Comparison of ENCODE assay signal across 16 cellular contexts in genomic region chrX:24020280-24020876, GRCh38. TPM values are rescaled to one million over a fixed set of nuclear protein-coding genes. Genes with fewer than 3 reads are reported as not detected.
DNase-seq lines count a peak whose midpoint lies in the region; ATAC-seq, FAIRE-seq and TF ChIP-seq lines count a peak whose summit lies in the region.
"Had no signal": no experiment of that assay in that cellular context is flagged by ENCODE, and none has a peak within 500 bp of the region (broad histone marks: within the 10 kb centered on the region; RNA-seq: fewer than 3 reads in every experiment).

No MANE protein-coding gene starts in this region.

- no TSS peak for BruUV-seq in GM12878 (replicated peaks; lab: Mats Ljungman, UMichigan)
- BruUV-seq in A673 (replicated peaks; lab: Mats Ljungman, UMichigan) = no TSS peak

- POLR2A ChIA-PET in GM12878 (lab: Charles Lee) = interaction anchor here (0.5 to 1.2 kb wide), 4 partner anchors 10 to 1052 kb away, joined by 3 to 6 read pairs (median 4); partner anchors contain the start of gene EIF2S3
- POLR2A ChIA-PET in A673 (lab: Charles Lee; ENCODE audit: low non-redundant PET) = no interaction called here

- in situ Hi-C loops in GM12878 (cut with MboI) = no loop called here

- H3K9me3 ChIP-seq in GM12878 (replicated peaks; ENCODE audit: control insufficient read depth, insufficient read depth, low read length) (no peaks in the 10 kb centered on the region; the same call in 2 of the 3 replicates), A673 (ENCODE audit: low read depth, low read length, poor library complexity, severe bottlenecking) (no peaks in the 10 kb centered on the region)

- no peak for TF ChIP-seq RAD21 in GM12878 (IDR thresholded peaks at IDR 0.05; ENCODE audit: insufficient read depth, low read depth, low read length)

- RAD21 ChIA-PET in GM12878 (lab: Charles Lee; ENCODE audit: unreplicated experiment) = interaction anchor here (0.7 to 2.5 kb wide), 5 partner anchors 15 to 36 kb away, joined by 3 to 10 read pairs (median 5); partner anchors contain the start of gene EIF2S3

- WGBS in GM12878 (ENCODE audit: insufficient coverage, insufficient replicate concordance, low lambda C conversion rate, missing lambda C conversion rate) = 35% methylated on average over 3 of the region's 3 CpGs

- H3K36me3 ChIP-seq in GM12878 (ENCODE audit: control insufficient read depth in 2 of 2, insufficient read depth in 2 of 2, low read length in 1 of 2) (no peaks in the 10 kb centered on the region), A673 (ENCODE audit: insufficient read depth, low read length, poor library complexity, severe bottlenecking) (no peaks in the 10 kb centered on the region)

- FAIRE-seq in GM12878 (lab: Jason Lieb, UNC) = no peak

- H3K4me1 ChIP-seq in GM12878 (ENCODE audit: control insufficient read depth, insufficient read depth, low read length) (no peaks in the 10 kb centered on the region), A673 (ENCODE audit: insufficient read depth, low read length, poor library complexity, severe bottlenecking) (peaks cover 7% of the 10 kb centered on the region)
- H3K4me1 ChIP-seq: parathyroid adenoma had no signal

- peaks cover 74% of the 10 kb centered on the region for H3K79me2 ChIP-seq in GM12878 (ENCODE audit: control insufficient read depth, insufficient read depth, low read length)

- CTCF ChIA-PET in activated CD8-positive, alpha-beta memory T cell treated with anti-CD3 and anti-CD28 coated beads, Interleukin-2, amount 10 ng/mL, durations not matched to agents 7 days and 5 days (lab: Charles Lee) = interaction anchor here (1.2 to 2.2 kb wide), 3 partner anchors 8 to 112 kb away, joined by 3 to 8 read pairs (median 4); partner anchors contain the start of genes APOO and CXorf58
- CTCF ChIA-PET in GM12878 (lab: Yijun Ruan, JAX) (interaction anchor here (1.2 kb wide), 2 partner anchors 33 to 35 kb away, joined by 3 to 4 read pairs; partner anchors contain the start of gene EIF2S3), A673 (lab: Charles Lee) (interaction anchor here (0.6 kb wide), 1 partner anchor 478 kb away, joined by 3 read pairs; no protein-coding TSS in a partner anchor)

- peak overlapping the region; percentile 19 for H3K27ac Mint-ChIP-seq in activated CD8-positive, alpha-beta memory T cell treated with anti-CD3 and anti-CD28 coated beads, Interleukin-2, amount 10 ng/mL, durations not matched to agents 7 days and 5 days
- H3K27ac Mint-ChIP-seq in natural killer cell treated with Interleukin-12 subunit alpha and Interleukin-12 subunit beta and Interleukin-15 and Interleukin-18, amount 100 ng/mL, for 72 hours = peak overlapping the region; percentile 54 to 73

- H3K27me3 ChIP-seq in GM12878 (replicated peaks in 1 of 2; ENCODE audit: control insufficient read depth in 2 of 2, insufficient read depth in 2 of 2, low read length in 1 of 2) (no peaks in the 10 kb centered on the region), A673 (replicated peaks; ENCODE audit: insufficient read depth, low read depth, low read length, poor library complexity) (peaks cover 17% of the 10 kb centered on the region)

- TF ChIP-seq CTCF in NB4 (IDR thresholded peaks at IDR 0.05; ENCODE audit: low read depth, low read length) = no peak
- no peak for TF ChIP-seq CTCF in GM12878 (IDR thresholded peaks at IDR 0.05 in 2 of 3, conservative IDR thresholded peaks at IDR 0.05 in 1 of 3; ENCODE audit: control insufficient read depth in 2 of 3, extremely low read depth in 1 of 3, insufficient read depth in 1 of 3, low read depth in 3 of 3, low read length in 3 of 3)
- no peak for TF ChIP-seq CTCF in A673 (conservative IDR thresholded peaks at IDR 0.05; ENCODE audit: low read depth, low read length)

- no peak overlapping the region for H3K9ac ChIP-seq in GM12878 (ENCODE audit: control insufficient read depth, insufficient read depth, low read length)
- H3K9ac ChIP-seq: parathyroid adenoma had no signal

- H2AFZ ChIP-seq in GM12878 (ENCODE audit: control insufficient read depth, low read depth, low read length) = no peak overlapping the region
- H2AFZ ChIP-seq: parathyroid adenoma had no signal

- TF ChIP-seq EP300 in GM12878 (IDR thresholded peaks at IDR 0.05; ENCODE audit: borderline replicate concordance in 1 of 2, control insufficient read depth in 1 of 2, low read depth in 2 of 2, low read length in 2 of 2) = no peak

- peak overlapping the region; percentile 36 for H3K4me3 Mint-ChIP-seq in activated CD8-positive, alpha-beta memory T cell treated with anti-CD3 and anti-CD28 coated beads, Interleukin-2, amount 10 ng/mL, durations not matched to agents 7 days and 5 days
- peak overlapping the region; percentile 63 for H3K4me3 Mint-ChIP-seq in natural killer cell treated with Interleukin-12 subunit alpha and Interleukin-12 subunit beta and Interleukin-15 and Interleukin-18, amount 100 ng/mL, for 72 hours

- no peaks in the 10 kb centered on the region for H3K9me3 Mint-ChIP-seq in activated CD8-positive, alpha-beta memory T cell treated with anti-CD3 and anti-CD28 coated beads, Interleukin-2, amount 10 ng/mL, durations not matched to agents 7 days and 5 days (ENCODE audit: low read depth)
- H3K9me3 Mint-ChIP-seq in natural killer cell treated with Interleukin-12 subunit alpha and Interleukin-12 subunit beta and Interleukin-15 and Interleukin-18, amount 100 ng/mL, for 72 hours = no peaks in the 10 kb centered on the region

- no peak for ATAC-seq in activated CD8-positive, alpha-beta memory T cell treated with anti-CD3 and anti-CD28 coated beads, Interleukin-2, amount 10 ng/mL, durations not matched to agents 7 days and 5 days
- ATAC-seq in GM12878 (no peak), HG02840 (IDR thresholded peaks at IDR 0.05; ENCODE audit: low FRiP score, unreplicated experiment) (no peak)
- ATAC-seq in natural killer cell treated with Interleukin-12 subunit alpha and Interleukin-12 subunit beta and Interleukin-15 and Interleukin-18, amount 100 ng/mL, for 72 hours = no peak

- TF ChIP-seq POLR2A in NB4 (IDR thresholded peaks at IDR 0.05; ENCODE audit: extremely low read depth, insufficient read length) (no peak), GM12878 (IDR thresholded peaks at IDR 0.05; ENCODE audit: low read depth, low read length) (no peak)

- peak overlapping the region; percentile 17 for H3K4me3 ChIP-seq in NB4 (ENCODE audit: low read depth, low read length)
- H3K4me3 ChIP-seq in GM12878 = peak overlapping the region; percentile 52; the same call in 1 of the 2 replicates
- H3K4me3 ChIP-seq in A673 (ENCODE audit: low read depth, low read length, poor library complexity, severe bottlenecking) = no peak overlapping the region

- H3K36me3 Mint-ChIP-seq in activated CD8-positive, alpha-beta memory T cell treated with anti-CD3 and anti-CD28 coated beads, Interleukin-2, amount 10 ng/mL, durations not matched to agents 7 days and 5 days = peaks cover 25% of the 10 kb centered on the region
- H3K36me3 Mint-ChIP-seq in natural killer cell treated with Interleukin-12 subunit alpha and Interleukin-12 subunit beta and Interleukin-15 and Interleukin-18, amount 100 ng/mL, for 72 hours = peaks cover 7% of the 10 kb centered on the region

- DNase-seq in activated CD8-positive, alpha-beta memory T cell treated with anti-CD3 and anti-CD28 coated beads, Interleukin-2, amount 10 ng/mL, durations not matched to agents 7 days and 5 days = no peak
- DNase-seq in activated CD8-positive, alpha-beta memory T cell treated with anti-CD3 and anti-CD28 coated beads, Interleukin-2, amount 50 U/mL, for 48 hours = no peak
- DNase-seq in NB4 (ENCODE audit: low read depth) (no peak), GM12878 (ENCODE audit: low read depth, low spot score) (no peak), A673 (ENCODE audit: low spot score) (no peak), caudate nucleus (lab: John Stamatoyannopoulos, UW) (no peak)
- DNase-seq in natural killer cell treated with Interleukin-12 subunit alpha and Interleukin-12 subunit beta and Interleukin-15 and Interleukin-18, amount 100 ng/mL, for 72 hours (ENCODE audit: low spot score) = no peak
- DNase-seq: central memory CD4-positive, alpha-beta T cell; DMS153; erythroblast; KG1; NCI-H2029; NCI-H748 treated with DMSO at 0.1 percent for 48 hours; Right ventricle myocardium superior had no signal

- H3K27me3 Mint-ChIP-seq in activated CD8-positive, alpha-beta memory T cell treated with anti-CD3 and anti-CD28 coated beads, Interleukin-2, amount 10 ng/mL, durations not matched to agents 7 days and 5 days = no peaks in the 10 kb centered on the region
- no peaks in the 10 kb centered on the region for H3K27me3 Mint-ChIP-seq in natural killer cell treated with Interleukin-12 subunit alpha and Interleukin-12 subunit beta and Interleukin-15 and Interleukin-18, amount 100 ng/mL, for 72 hours

- SMC1A ChIA-PET in GM12878 (lab: Charles Lee; ENCODE audit: uncharacterized antibody, unreplicated experiment) = interaction anchor here (0.8 to 3.5 kb wide), 2 partner anchors 34 to 119 kb away, joined by 3 to 12 read pairs; partner anchors contain the start of gene EIF2S3

- intact Hi-C loops in GM12878 (cut with micrococcal nuclease; ENCODE audit: unreplicated experiment) = loop anchor here (5.0 kb wide), 1 partner anchor 113 kb away; the partner anchor contains the start of genes APOO and CXorf58
- intact Hi-C loops in A673 (cut with micrococcal nuclease; ENCODE audit: unreplicated experiment) = no loop called here

- H3K27ac ChIP-seq in GM12878 (ENCODE audit: control insufficient read depth, insufficient read depth) (no peak overlapping the region), A673 (ENCODE audit: low read depth, low read length, poor library complexity, severe bottlenecking) (no peak overlapping the region), caudate nucleus (ENCODE audit: low read depth, low read length) (no peak overlapping the region)
- H3K27ac ChIP-seq: parathyroid adenoma had no signal

- peaks cover 36% of the 10 kb centered on the region for H3K4me1 Mint-ChIP-seq in activated CD8-positive, alpha-beta memory T cell treated with anti-CD3 and anti-CD28 coated beads, Interleukin-2, amount 10 ng/mL, durations not matched to agents 7 days and 5 days
- H3K4me1 Mint-ChIP-seq in natural killer cell treated with Interleukin-12 subunit alpha and Interleukin-12 subunit beta and Interleukin-15 and Interleukin-18, amount 100 ng/mL, for 72 hours (ENCODE audit: low read depth in 2 of 2) = peaks cover 18 to 28% of the 10 kb centered on the region in 2 donors

- H4K20me1 ChIP-seq in GM12878 (ENCODE audit: control insufficient read depth, insufficient read depth) = no peaks in the 10 kb centered on the region

- H3K4me2 ChIP-seq in GM12878 (ENCODE audit: control insufficient read depth, insufficient read depth) = peak overlapping the region; percentile 55

RNA-seq across cellular contexts. Expression of gene KLHL15, which starts 6.6 kb away (rescaled TPM):
- 10 to 100 TPM in 1 of 2 experiments, 1 to 10 TPM in 1; 9.5 to 11.5 TPM for total RNA-seq in activated CD8-positive, alpha-beta memory T cell treated with anti-CD3 and anti-CD28 coated beads, Interleukin-2, amount 10 ng/mL, durations not matched to agents 7 days and 5 days
- 11.1 and 12.2 TPM in 2 replicates for total RNA-seq in GM12878 (2013; cell fraction: nucleolus; rRNA removed)
- total RNA-seq in GM12878 (2014; rRNA removed) = 4.8 and 5.3 TPM in 2 replicates
- 5.2 and 5.5 TPM in 2 replicates for total RNA-seq in GM12878 (2014; rRNA removed; fragmentation: Illumina TruSeq; extraction: Trizol)
- total RNA-seq in GM12878 (2021) = 4.5 and 4.8 TPM in 2 replicates
- polyA plus RNA-seq in GM12878 (2011; ENCODE audit: low read depth) = 3.3 TPM
- 7.0 and 10.4 TPM in 2 replicates for polyA plus RNA-seq in GM12878 (2011; rRNA removed)
- 2.2 and 3.5 TPM in 2 replicates for polyA plus RNA-seq in GM12878 (2011; cell fraction: cytosol; rRNA removed)
- polyA plus RNA-seq in GM12878 (2011; cell fraction: nucleus; rRNA removed) = 3.5 and 3.8 TPM in 2 replicates
- 4.4 and 4.9 TPM in 2 replicates for polyA plus RNA-seq in GM12878 (2012)
- polyA plus RNA-seq in GM12878 (2014; fragmentation: Illumina TruSeq; extraction: Trizol) = 3.4 and 4.5 TPM in 2 replicates
- polyA plus RNA-seq in GM12878 (2014; fragmentation: Nextera tagmentation; extraction: Ambion mirVana) = 1 to 10 TPM; 1.4 to 1.6 TPM
- 2.3 and 3.0 TPM in 2 replicates for polyA plus RNA-seq in GM12878 (2014; rRNA removed)
- polyA plus RNA-seq in GM12878 (2016; fragmentation: Nextera tagmentation; extraction: Ambion mirVana) = 1 to 10 TPM; 3.4 to 4.0 TPM
- 8.4 and 11.1 TPM in 2 replicates for polyA minus RNA-seq in GM12878 (2011; rRNA and poly(A)+ RNA removed)
- polyA minus RNA-seq in GM12878 (2011; cell fraction: cytosol; rRNA and poly(A)+ RNA removed) = 3.1 and 3.8 TPM in 2 replicates
- polyA minus RNA-seq in GM12878 (2011; cell fraction: nucleus; rRNA and poly(A)+ RNA removed) = 3.3 and 4.5 TPM in 2 replicates
- 10 to 100 TPM in 1 of 2 donors, 1 to 10 TPM in 1; 9.3 to 11.2 TPM for total RNA-seq in natural killer cell treated with Interleukin-12 subunit alpha and Interleukin-12 subunit beta and Interleukin-15 and Interleukin-18, amount 100 ng/mL, for 72 hours
- total RNA-seq in A673 (2021) = 10.9 and 12.0 TPM in 2 replicates

RNA-seq across cellular contexts. Expression of gene EIF2S3, which starts 34.4 kb away (rescaled TPM):
- 100 to 1,000 TPM; 179 to 204 TPM for total RNA-seq in activated CD8-positive, alpha-beta memory T cell treated with anti-CD3 and anti-CD28 coated beads, Interleukin-2, amount 10 ng/mL, durations not matched to agents 7 days and 5 days
- total RNA-seq in GM12878 (2013; cell fraction: nucleolus; rRNA removed) = 302 and 311 TPM in 2 replicates
- 300 and 329 TPM in 2 replicates for total RNA-seq in GM12878 (2014; rRNA removed)
- 371 and 385 TPM in 2 replicates for total RNA-seq in GM12878 (2014; rRNA removed; fragmentation: Illumina TruSeq; extraction: Trizol)
- total RNA-seq in GM12878 (2021) = 278 and 291 TPM in 2 replicates
- polyA plus RNA-seq in GM12878 (2011; ENCODE audit: low read depth) = 287 TPM
- polyA plus RNA-seq in GM12878 (2011; rRNA removed) = 185 and 210 TPM in 2 replicates
- polyA plus RNA-seq in GM12878 (2011; cell fraction: cytosol; rRNA removed) = 113 and 152 TPM in 2 replicates
- polyA plus RNA-seq in GM12878 (2011; cell fraction: nucleus; rRNA removed) = 107 and 122 TPM in 2 replicates
- 188 and 200 TPM in 2 replicates for polyA plus RNA-seq in GM12878 (2012)
- polyA plus RNA-seq in GM12878 (2014; fragmentation: Illumina TruSeq; extraction: Trizol) = 274 and 333 TPM in 2 replicates
- polyA plus RNA-seq in GM12878 (2014; fragmentation: Nextera tagmentation; extraction: Ambion mirVana) = 100 to 1,000 TPM; 120 to 135 TPM
- polyA plus RNA-seq in GM12878 (2014; rRNA removed) = 195 and 216 TPM in 2 replicates
- 100 to 1,000 TPM; 115 to 125 TPM for polyA plus RNA-seq in GM12878 (2016; fragmentation: Nextera tagmentation; extraction: Ambion mirVana)
- 196 and 252 TPM in 2 replicates for polyA minus RNA-seq in GM12878 (2011; rRNA and poly(A)+ RNA removed)
- 179 and 186 TPM in 2 replicates for polyA minus RNA-seq in GM12878 (2011; cell fraction: cytosol; rRNA and poly(A)+ RNA removed)
- 51.3 and 63.3 TPM in 2 replicates for polyA minus RNA-seq in GM12878 (2011; cell fraction: nucleus; rRNA and poly(A)+ RNA removed)
- total RNA-seq in natural killer cell treated with Interleukin-12 subunit alpha and Interleukin-12 subunit beta and Interleukin-15 and Interleukin-18, amount 100 ng/mL, for 72 hours = 100 to 1,000 TPM; 174 to 194 TPM
- total RNA-seq in A673 (2021) = 218 and 225 TPM in 2 replicates
